In genomic region chr22:46758867-46759290, GRCh38 we compare ENCODE assay signal across 10 cellular contexts. TPM values are rescaled to one million over a fixed set of nuclear protein-coding genes. Genes with fewer than 3 reads are reported as not detected.
A peak's percentile ranks its signal among the peaks of the same experiment; 100 is the strongest.
DNase-seq lines count a peak whose midpoint lies in the region; ATAC-seq and TF ChIP-seq lines count a peak whose summit lies in the region.
"Had no signal": no experiment of that assay in that cellular context is flagged by ENCODE, and none has a peak within 500 bp of the region (broad histone marks: within the 10 kb centered on the region; RNA-seq: fewer than 3 reads in every experiment).

No MANE protein-coding gene starts in this region.

- BruUV-seq in HCT116 (replicated peaks; lab: Mats Ljungman, UMichigan): no TSS peak
- no TSS peak for BruUV-seq in MCF 10A (replicated peaks; lab: Mats Ljungman, UMichigan)

- peak overlapping the region in 1 of 8 donors; percentile 39 for H3K4me3 Mint-ChIP-seq in CD4-positive, alpha-beta memory T cell
- H3K4me3 Mint-ChIP-seq in MCF 10A (ENCODE audit: unreplicated experiment): no peak overlapping the region

- H3K9ac ChIP-seq in HCT116 (ENCODE audit: low read length): no peak overlapping the region

- intact Hi-C loops in CD4-positive, alpha-beta memory T cell (cut with micrococcal nuclease): loop anchor here (1.0 kb wide), 1 partner anchor 44 kb away; no protein-coding TSS in a partner anchor
- intact Hi-C loops in HCT116 (cut with micrococcal nuclease): no loop called here
- intact Hi-C loops in MCF 10A (cut with micrococcal nuclease): loop anchor here (2.0 kb wide), 1 partner anchor 44 kb away; no protein-coding TSS in a partner anchor

- peaks cover 0 to 6% (median 2%) of the 10 kb centered on the region in 8 donors for H3K9me3 Mint-ChIP-seq in CD4-positive, alpha-beta memory T cell
- H3K9me3 Mint-ChIP-seq in MCF 10A (ENCODE audit: unreplicated experiment): peaks cover 7% of the 10 kb centered on the region

- H3K27ac ChIP-seq in CD4-positive, alpha-beta memory T cell (ENCODE audit: low read depth, low read length): no peak overlapping the region
- H3K27ac ChIP-seq in HCT116 (ENCODE audit: low read depth, low read length): no peak overlapping the region
- H3K27ac ChIP-seq: ovary, SJSA1 had no signal

- H4K20me1 ChIP-seq in HCT116 (ENCODE audit: insufficient read depth): no peaks in the 10 kb centered on the region

- H3K27ac Mint-ChIP-seq in CD4-positive, alpha-beta memory T cell: peak overlapping the region; percentile 55 to 88 (median 70)
- H3K27ac Mint-ChIP-seq in MCF 10A (ENCODE audit: low read depth, unreplicated experiment): no peak overlapping the region

- H3K4me1 ChIP-seq in CD4-positive, alpha-beta memory T cell (ENCODE audit: insufficient read depth, low read length): peaks cover 36% of the 10 kb centered on the region
- peaks cover 20 to 37% of the 10 kb centered on the region in 2 experiments for H3K4me1 ChIP-seq in HCT116 (ENCODE audit: control insufficient read depth in 1 of 2, insufficient read depth in 2 of 2, low read length in 2 of 2)

- no peak for TF ChIP-seq POLR2A in HCT116 (IDR thresholded peaks at IDR 0.05; ENCODE audit: borderline replicate concordance, extremely low read depth, insufficient read depth, insufficient read length)

- no peaks in the 10 kb centered on the region for H3K27me3 Mint-ChIP-seq in CD4-positive, alpha-beta memory T cell
- H3K27me3 Mint-ChIP-seq in MCF 10A (ENCODE audit: insufficient read depth, unreplicated experiment): no peaks in the 10 kb centered on the region

- RAD21 ChIA-PET in HCT116 (lab: Charles Lee; ENCODE audit: low non-redundant PET in 1 of 2, low total read pairs in 2 of 2, uncharacterized antibody in 2 of 2, unreplicated experiment in 2 of 2): interaction anchor here in 1 of 2 experiments (0.9 to 1.4 kb wide), 2 partner anchors 20 to 44 kb away, joined by 3 read pairs; no protein-coding TSS in a partner anchor

- H3K79me2 ChIP-seq in HCT116 (ENCODE audit: insufficient read depth, low read length): peaks cover 27% of the 10 kb centered on the region

- TF ChIP-seq CTCF in HCT116 (IDR thresholded peaks at IDR 0.05 in 2 of 3, conservative IDR thresholded peaks at IDR 0.05 in 1 of 3; ENCODE audit: borderline replicate concordance in 1 of 3, insufficient read depth in 1 of 3, low read depth in 2 of 3, low read length in 2 of 3) (peak in 2 of 3 experiments; percentile 71 to 85; a peak in 5 of 6 replicates), MCF 10A (IDR thresholded peaks at IDR 0.05; ENCODE audit: unreplicated experiment) (peak; percentile 64)

- H3K36me3 ChIP-seq in CD4-positive, alpha-beta memory T cell (ENCODE audit: insufficient read depth, low read length): no peaks in the 10 kb centered on the region
- no peaks in the 10 kb centered on the region for H3K36me3 ChIP-seq in HCT116 (ENCODE audit: control insufficient read depth in 1 of 2, insufficient read depth in 2 of 2, low read length in 2 of 2)
- H3K36me3 ChIP-seq: ovary had no signal

- DNase-seq in CD4-positive, alpha-beta memory T cell: peak in 4 of 5 donors; percentile 31 to 55 (median 53)
- DNase-seq in HCT116 (ENCODE audit: low read depth, low spot score): peak; percentile 62
- peak; percentile 56 to 57 for DNase-seq in SHP77 (lab: John Stamatoyannopoulos, UW)
- peak; percentile 79 for DNase-seq in MCF 10A (ENCODE audit: unreplicated experiment)
- peak; percentile 69 for DNase-seq in left lobe of liver (ENCODE audit: low spot score)
- peak; percentile 47 for DNase-seq in stromal cell of bone marrow (ENCODE audit: low read depth)

- no peak overlapping the region for H3K4me3 ChIP-seq in CD4-positive, alpha-beta memory T cell (ENCODE audit: low read length in 2 of 2)
- H3K4me3 ChIP-seq in HCT116 (replicated peaks in 1 of 2; ENCODE audit: low read depth in 1 of 2, low read length in 2 of 2): no peak overlapping the region
- H3K4me3 ChIP-seq: ovary, SJSA1 had no signal

- H2AFZ ChIP-seq in HCT116 (ENCODE audit: low read depth, low read length, poor library complexity, severe bottlenecking): no peak overlapping the region

- H3K4me1 Mint-ChIP-seq in CD4-positive, alpha-beta memory T cell: peaks cover 24 to 62% (median 40%) of the 10 kb centered on the region in 4 donors
- H3K4me1 Mint-ChIP-seq in MCF 10A (ENCODE audit: insufficient read depth, unreplicated experiment): peaks cover 32% of the 10 kb centered on the region

- ATAC-seq in HCT116: peak; percentile 18
- ATAC-seq in left lobe of liver: peak; percentile 59
- no peak for ATAC-seq in GM21423 (IDR thresholded peaks at IDR 0.05; ENCODE audit: unreplicated experiment)
- no peak for ATAC-seq in HG03457 (IDR thresholded peaks at IDR 0.05; ENCODE audit: unreplicated experiment)

- H3K9me3 ChIP-seq in CD4-positive, alpha-beta memory T cell (ENCODE audit: control insufficient read depth in 1 of 2, low read length in 2 of 2): no peaks in the 10 kb centered on the region
- peaks cover 6 to 10% of the 10 kb centered on the region in 2 experiments; a peak in 1 of 4 replicates for H3K9me3 ChIP-seq in HCT116 (ENCODE audit: control insufficient read depth in 1 of 2, insufficient read depth in 1 of 2, low read depth in 1 of 2, low read length in 2 of 2)
- H3K9me3 ChIP-seq: ovary had no signal

- CTCF ChIA-PET in CD4-positive, alpha-beta memory T cell (lab: Charles Lee; ENCODE audit: partially characterized antibody): interaction anchor here (0.7 to 10.0 kb wide), 17 partner anchors 8 to 723 kb away, joined by 3 to 233 read pairs (median 6); no protein-coding TSS in a partner anchor
- CTCF ChIA-PET in HCT116 (lab: Charles Lee): interaction anchor here (0.7 to 1.9 kb wide), 11 partner anchors 9 to 365 kb away, joined by 3 to 20 read pairs (median 4); partner anchors contain the start of gene CERK
- CTCF ChIA-PET in MCF 10A (lab: Yijun Ruan, JAX): interaction anchor here (0.6 to 4.2 kb wide), 22 partner anchors 8 to 1734 kb away, joined by 3 to 41 read pairs (median 4); no protein-coding TSS in a partner anchor

- no peaks in the 10 kb centered on the region for H3K9me2 ChIP-seq in HCT116 (ENCODE audit: insufficient read depth)

- H3K4me2 ChIP-seq in HCT116 (ENCODE audit: low read length): no peak overlapping the region

- H3K27me3 ChIP-seq in CD4-positive, alpha-beta memory T cell (ENCODE audit: insufficient read depth, low read length): no peaks in the 10 kb centered on the region
- no peaks in the 10 kb centered on the region for H3K27me3 ChIP-seq in HCT116 (ENCODE audit: insufficient read depth, low read length)
- H3K27me3 ChIP-seq: ovary, SJSA1 had no signal

- H3K36me3 Mint-ChIP-seq in CD4-positive, alpha-beta memory T cell: peaks cover 0 to 17% of the 10 kb centered on the region in 2 donors
- H3K36me3 Mint-ChIP-seq in MCF 10A (ENCODE audit: insufficient read depth, unreplicated experiment): peaks cover 24% of the 10 kb centered on the region

- TF ChIP-seq RAD21 in HCT116 (IDR thresholded peaks at IDR 0.05; ENCODE audit: low read depth): peak; percentile 74

- POLR2A ChIA-PET in CD4-positive, alpha-beta memory T cell (lab: Charles Lee; ENCODE audit: partially characterized antibody): interaction anchor here (1.0 to 7.5 kb wide), 8 partner anchors 9 to 44 kb away, joined by 3 to 100 read pairs (median 8); partner anchors contain the start of gene CERK
- POLR2A ChIA-PET in HCT116 (lab: Charles Lee) (interaction anchor here (0.8 to 1.4 kb wide), 5 partner anchors 14 to 195 kb away, joined by 3 to 4 read pairs (median 4); no protein-coding TSS in a partner anchor), MCF 10A (lab: Yijun Ruan, JAX) (interaction anchor here (0.8 to 1.2 kb wide), 3 partner anchors 12 to 44 kb away, joined by 3 read pairs; no protein-coding TSS in a partner anchor)

TF ChIP-seq in HCT116, 20 proteins besides CTCF, POLR2A, EP300 and RAD21 (continues in another document):
- no peak for TF ChIP-seq ZNF274 (IDR thresholded peaks at IDR 0.05; ENCODE audit: low read depth, low read length)
- no peak for TF ChIP-seq CBX3 (IDR thresholded peaks at IDR 0.05; ENCODE audit: low read depth)
- no peak for TF ChIP-seq EGR1 (IDR thresholded peaks at IDR 0.05; ENCODE audit: low read depth)
- TF ChIP-seq, protein P1, sequence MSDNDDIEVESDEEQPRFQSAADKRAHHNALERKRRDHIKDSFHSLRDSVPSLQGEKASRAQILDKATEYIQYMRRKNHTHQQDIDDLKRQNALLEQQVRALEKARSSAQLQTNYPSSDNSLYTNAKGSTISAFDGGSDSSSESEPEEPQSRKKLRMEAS (IDR thresholded peaks at IDR 0.05): no peak; the same call in 1 of the 2 replicates
- no peak for TF ChIP-seq ZFX (IDR thresholded peaks at IDR 0.05)
- no peak for TF ChIP-seq SIN3A (IDR thresholded peaks at IDR 0.05; ENCODE audit: low read depth)
- TF ChIP-seq YY1 (IDR thresholded peaks at IDR 0.05; ENCODE audit: extremely low read depth, insufficient replicate concordance, low read depth, low read length): no peak
- TF ChIP-seq ZBTB33 (IDR thresholded peaks at IDR 0.05; ENCODE audit: extremely low read depth, insufficient replicate concordance, low read length): no peak
- no peak for TF ChIP-seq ATF3 (IDR thresholded peaks at IDR 0.05)

RNA-seq across cellular contexts. Expression of gene TBC1D22A, which starts 3.6 kb away (rescaled TPM):
- 10 to 100 TPM; 49.0 to 49.2 TPM for total RNA-seq in CD4-positive, alpha-beta memory T cell
- polyA plus RNA-seq in CD4-positive, alpha-beta memory T cell: 10 to 100 TPM; 20.6 to 24.4 TPM
- total RNA-seq in HCT116 (2021; ENCODE audit: unreplicated experiment) (20.9 TPM), MCF 10A (2022) (26.0 and 27.7 TPM in 2 replicates), left lobe of liver (12.4 TPM)
- 18.6 and 19.1 TPM in 2 replicates for polyA plus RNA-seq in HCT116 (2012)

RNA-seq across cellular contexts. Expression of gene CERK, which starts 20.8 kb away (rescaled TPM):
- 100 to 1,000 TPM; 161 to 164 TPM for total RNA-seq in CD4-positive, alpha-beta memory T cell
- polyA plus RNA-seq in CD4-positive, alpha-beta memory T cell: 100 to 1,000 TPM in 1 of 2 donors, 10 to 100 TPM in 1; 91.2 to 111 TPM
- total RNA-seq in HCT116 (2021; ENCODE audit: unreplicated experiment) (35.0 TPM), MCF 10A (2022) (11.6 and 20.2 TPM in 2 replicates), left lobe of liver (22.0 TPM)
- polyA plus RNA-seq in HCT116 (2012): 24.9 and 28.5 TPM in 2 replicates

Comparison
In these comparisons a context has a peak if more than half of its experiments do, and no peak if none do; other contexts are left out.
1. ATAC-seq: peak in HCT116 (single experiment) and left lobe of liver (single experiment); none in GM21423 (single experiment) and HG03457 (single experiment).
2. Peak in every context shown above with its lines, with median percentiles within 50 percentile points of each other: DNase-seq.